Comparison of ENCODE assay signal across 26 cellular contexts in genomic region chr22:23262474-23263332, GRCh38.
DNase-seq lines count a peak whose midpoint lies in the region; ATAC-seq, FAIRE-seq and TF ChIP-seq lines count a peak whose summit lies in the region.
"Had no signal": no experiment of that assay in that cellular context is flagged by ENCODE, and none has a peak within 500 bp of the region (broad histone marks: within the 10 kb centered on the region; RNA-seq: fewer than 3 reads in every experiment).

No MANE protein-coding gene starts in this region.

- 60 to 79% (median 68%) methylated on average over 48 to 59 of the region's 60 CpGs for WGBS in spleen, 5 donors

- H3K27me3 Mint-ChIP-seq in CD14-positive monocyte (ENCODE audit: low read depth in 3 of 3) (peaks cover 0 to 1% (median 0%) of the 10 kb centered on the region in 3 donors), endothelial cell (ENCODE audit: unreplicated experiment) (peaks cover 7% of the 10 kb centered on the region)
- H3K27me3 Mint-ChIP-seq in stimulated activated naive B cell treated with anti-CD40 and anti-IgM and Interleukin-4, amounts not matched to agents 10 μg/mL and 1 μg/mL and 100 μg/mL, for 72 hours: no peaks in the 10 kb centered on the region
- H3K27me3 Mint-ChIP-seq: activated naive CD8-positive, alpha-beta T cell; B cell; stimulated activated memory B cell treated with anti-CD40 and anti-IgM and Interleukin-4, amounts not matched to agents 10 μg/mL and 1 μg/mL and 100 μg/mL, for 72 hours had no signal

- no peak overlapping the region for H3K4me3 Mint-ChIP-seq in CD14-positive monocyte
- no peak overlapping the region for H3K4me3 Mint-ChIP-seq in endothelial cell (ENCODE audit: unreplicated experiment)
- H3K4me3 Mint-ChIP-seq in stimulated activated naive B cell treated with anti-CD40 and anti-IgM and Interleukin-4, amounts not matched to agents 10 μg/mL and 1 μg/mL and 100 μg/mL, for 72 hours: no peak overlapping the region
- H3K4me3 Mint-ChIP-seq: activated naive CD8-positive, alpha-beta T cell; B cell; stimulated activated memory B cell treated with anti-CD40 and anti-IgM and Interleukin-4, amounts not matched to agents 10 μg/mL and 1 μg/mL and 100 μg/mL, for 72 hours had no signal

- TF ChIP-seq CTCF in CD14-positive monocyte (IDR thresholded peaks at IDR 0.05) (no peak), endothelial cell (IDR thresholded peaks at IDR 0.05; ENCODE audit: unreplicated experiment) (no peak), spleen (IDR thresholded peaks at IDR 0.05 in 8 of 11, conservative IDR thresholded peaks at IDR 0.05 in 3 of 11) (no peak)

- H3K27ac Mint-ChIP-seq in CD14-positive monocyte (peak overlapping the region in 5 of 7 donors; percentile 19 to 80 (median 66)), endothelial cell (ENCODE audit: unreplicated experiment) (peak overlapping the region; percentile 24)
- no peak overlapping the region for H3K27ac Mint-ChIP-seq in stimulated activated naive B cell treated with anti-CD40 and anti-IgM and Interleukin-4, amounts not matched to agents 10 μg/mL and 1 μg/mL and 100 μg/mL, for 72 hours

- H3K36me3 ChIP-seq in HUES6 (ENCODE audit: control insufficient read depth, insufficient read depth, low read length): peaks cover 52% of the 10 kb centered on the region
- peaks cover 0 to 96% (median 43%) of the 10 kb centered on the region in 6 donors for H3K36me3 ChIP-seq in spleen
- H3K36me3 ChIP-seq: colonic mucosa had no signal

- no peak for FAIRE-seq in RCC 7860 (lab: Jason Lieb, UNC)

- ATAC-seq in stimulated activated naive B cell treated with anti-CD40 and anti-IgM and Interleukin-4, amounts not matched to agents 10 μg/mL and 1 μg/mL and 100 μg/mL, for 72 hours (replicated peaks): no peak
- ATAC-seq: stimulated activated memory B cell treated with anti-CD40 and anti-IgM and Interleukin-4, amounts not matched to agents 10 μg/mL and 1 μg/mL and 100 μg/mL, for 72 hours had no signal

- H3K36me3 Mint-ChIP-seq in CD14-positive monocyte (peaks cover 61 to 77% of the 10 kb centered on the region in 2 donors), endothelial cell (ENCODE audit: low read depth, unreplicated experiment) (peaks cover 19% of the 10 kb centered on the region)
- peaks cover 16 to 25% of the 10 kb centered on the region in 2 donors for H3K36me3 Mint-ChIP-seq in stimulated activated naive B cell treated with anti-CD40 and anti-IgM and Interleukin-4, amounts not matched to agents 10 μg/mL and 1 μg/mL and 100 μg/mL, for 72 hours

- intact Hi-C loops in CD14-positive monocyte (cut with micrococcal nuclease) (no loop called here), spleen (cut with DNase I; ENCODE audit: low total_unique reads) (no loop called here)

- H3K4me1 Mint-ChIP-seq in CD14-positive monocyte (peaks cover 8% of the 10 kb centered on the region), endothelial cell (ENCODE audit: unreplicated experiment) (peaks cover 6% of the 10 kb centered on the region)
- H3K4me1 Mint-ChIP-seq in stimulated activated naive B cell treated with anti-CD40 and anti-IgM and Interleukin-4, amounts not matched to agents 10 μg/mL and 1 μg/mL and 100 μg/mL, for 72 hours: peaks cover 0 to 4% of the 10 kb centered on the region in 2 donors

- H3K9me3 ChIP-seq in HUES6 (ENCODE audit: control insufficient read depth, insufficient read depth, low read depth, low read length) (no peaks in the 10 kb centered on the region), spleen (no peaks in the 10 kb centered on the region)
- H3K9me3 ChIP-seq: Caco-2, colonic mucosa, left lung, Peyer's patch, suprapubic skin had no signal

- H3K4me3 ChIP-seq in HUES6 (ENCODE audit: low read depth, low read length): no peak overlapping the region
- H3K4me3 ChIP-seq in spleen: no peak overlapping the region
- H3K4me3 ChIP-seq: cardiac muscle cell, colonic mucosa, left lung, Peyer's patch, suprapubic skin had no signal

- peaks cover 29% of the 10 kb centered on the region for H3K4me1 ChIP-seq in HUES6 (ENCODE audit: control insufficient read depth, insufficient read depth, low read length)
- peaks cover 0 to 38% (median 8%) of the 10 kb centered on the region in 6 donors for H3K4me1 ChIP-seq in spleen
- H3K4me1 ChIP-seq: Caco-2, colonic mucosa, left lung had no signal

- no peak for DNase-seq in CD14-positive monocyte (ENCODE audit: low spot score)
- peak; percentile 37 for DNase-seq in endothelial cell (ENCODE audit: low spot score)
- no peak for DNase-seq in spleen
- no peak for DNase-seq in activated CD4-positive, CD25-positive, alpha-beta regulatory T cell treated with anti-CD3 and anti-CD28 coated beads, Interleukin-2, amount 50 U/mL, for 72 hours
- DNase-seq in RCC 7860 (ENCODE audit: low spot score): no peak
- DNase-seq in stimulated activated naive B cell treated with anti-CD40 and anti-IgM and Interleukin-4, amounts not matched to agents 10 μg/mL and 1 μg/mL and 100 μg/mL, for 72 hours: no peak
- DNase-seq: ACHN; anterior cingulate cortex; Caco-2; colonic mucosa; DMS53; effector memory CD4-positive, alpha-beta T cell; hypothalamus; left lung; NCI-H1048; NCI-H446; NCI-H748 treated with DMSO at 0.1 percent for 48 hours; Peyer's patch; SIG-M5; stimulated activated CD4-positive, alpha-beta T cell treated with anti-CD3 and anti-CD28 coated beads, Interleukin-15, amount 100 ng/mL, for 24 hours had no signal

- H3K9me3 Mint-ChIP-seq in CD14-positive monocyte: no peaks in the 10 kb centered on the region
- H3K9me3 Mint-ChIP-seq in endothelial cell (ENCODE audit: unreplicated experiment): no peaks in the 10 kb centered on the region
- H3K9me3 Mint-ChIP-seq in stimulated activated naive B cell treated with anti-CD40 and anti-IgM and Interleukin-4, amounts not matched to agents 10 μg/mL and 1 μg/mL and 100 μg/mL, for 72 hours: no peaks in the 10 kb centered on the region
- H3K9me3 Mint-ChIP-seq: stimulated activated memory B cell treated with anti-CD40 and anti-IgM and Interleukin-4, amounts not matched to agents 10 μg/mL and 1 μg/mL and 100 μg/mL, for 72 hours had no signal

- no peak for TF ChIP-seq POLR2A in spleen (IDR thresholded peaks at IDR 0.05)

- H3K27ac ChIP-seq in HUES6 (ENCODE audit: low read depth, low read length): peak overlapping the region; percentile 57; the same call in 1 of the 2 replicates
- H3K27ac ChIP-seq in spleen: peak overlapping the region in 5 of 8 donors; percentile 32 to 72 (median 61)
- H3K27ac ChIP-seq: cardiac muscle cell, colonic mucosa, left lung, Peyer's patch, suprapubic skin had no signal

- H3K9ac ChIP-seq in HUES6 (ENCODE audit: low read length): no peak overlapping the region

- H3K27me3 ChIP-seq in HUES6 (ENCODE audit: control insufficient read depth, insufficient read depth, low read length): no peaks in the 10 kb centered on the region
- no peaks in the 10 kb centered on the region for H3K27me3 ChIP-seq in spleen (replicated peaks in 1 of 7)
- H3K27me3 ChIP-seq: cardiac muscle cell, colonic mucosa, left lung, Peyer's patch, suprapubic skin had no signal
